In genomic region chr11:70352601-70353000, GRCh38 we compare ENCODE assay signal across 16 cellular contexts. TPM values are rescaled to one million over a fixed set of nuclear protein-coding genes. Genes with fewer than 3 reads are reported as not detected.
DNase-seq lines count a peak whose midpoint lies in the region; ATAC-seq and TF ChIP-seq lines count a peak whose summit lies in the region.
"Had no signal": no experiment of that assay in that cellular context is flagged by ENCODE, and none has a peak within 500 bp of the region (broad histone marks: within the 10 kb centered on the region; RNA-seq: fewer than 3 reads in every experiment).

No MANE protein-coding gene starts in this region.

- no peak overlapping the region for H3K4me3 ChIP-seq in cardiac muscle cell
- H3K4me3 ChIP-seq: BLaER1 had no signal

- peaks cover 60% of the 10 kb centered on the region for H3K36me3 Mint-ChIP-seq in effector memory CD8-positive, alpha-beta T cell (ENCODE audit: insufficient read depth)
- H3K36me3 Mint-ChIP-seq in natural killer cell treated with Interleukin-12 subunit alpha and Interleukin-12 subunit beta and Interleukin-15 and Interleukin-18, amount 100 ng/mL, for 72 hours = peaks cover 31% of the 10 kb centered on the region
- peaks cover 73% of the 10 kb centered on the region for H3K36me3 Mint-ChIP-seq in stimulated activated effector memory CD8-positive, alpha-beta T cell treated with anti-CD3 and anti-CD28 coated beads, Interleukin-12 subunit alpha, Interleukin-12 subunit beta, amount 100 ng/mL, for 72 hours

- no peaks in the 10 kb centered on the region for H3K9me3 ChIP-seq in cardiac muscle cell (ENCODE audit: low read depth)
- H3K9me3 ChIP-seq: BLaER1, Caco-2 had no signal

- no peak for ATAC-seq in Right ventricle myocardium inferior
- peak; percentile 56 for ATAC-seq in effector memory CD8-positive, alpha-beta T cell (replicated peaks)
- ATAC-seq in natural killer cell treated with Interleukin-12 subunit alpha and Interleukin-12 subunit beta and Interleukin-15 and Interleukin-18, amount 100 ng/mL, for 72 hours = peak; percentile 43 to 66
- no peak for ATAC-seq in stimulated activated effector memory CD8-positive, alpha-beta T cell treated with anti-CD3 and anti-CD28 coated beads, Interleukin-12 subunit alpha, Interleukin-12 subunit beta, amount 100 ng/mL, for 72 hours

- peaks cover 4% of the 10 kb centered on the region for H3K4me1 ChIP-seq in cardiac muscle cell (ENCODE audit: low read depth)
- H3K4me1 ChIP-seq: BLaER1, Caco-2 had no signal

- intact Hi-C loops in Right ventricle myocardium inferior (cut with DNase I) = no loop called here

- peak overlapping the region; percentile 12 to 55 for H3K4me3 Mint-ChIP-seq in effector memory CD8-positive, alpha-beta T cell
- peak overlapping the region; percentile 51 for H3K4me3 Mint-ChIP-seq in natural killer cell treated with Interleukin-12 subunit alpha and Interleukin-12 subunit beta and Interleukin-15 and Interleukin-18, amount 100 ng/mL, for 72 hours
- H3K4me3 Mint-ChIP-seq in stimulated activated effector memory CD8-positive, alpha-beta T cell treated with anti-CD3 and anti-CD28 coated beads, Interleukin-12 subunit alpha, Interleukin-12 subunit beta, amount 100 ng/mL, for 72 hours = no peak overlapping the region

- no peaks in the 10 kb centered on the region for H3K27me3 ChIP-seq in cardiac muscle cell
- H3K27me3 ChIP-seq: BLaER1 had no signal

- peak overlapping the region; percentile 63 for H3K27ac ChIP-seq in cardiac muscle cell
- H3K27ac ChIP-seq: 22Rv1, BLaER1 had no signal

- DNase-seq in cardiac muscle cell (ENCODE audit: low read depth in 1 of 2, low spot score in 1 of 2) (no peak), Right ventricle myocardium inferior (ENCODE audit: missing footprints) (no peak), GOT3 (lab: John Stamatoyannopoulos, UW) (no peak), NCI-H524 (lab: John Stamatoyannopoulos, UW) (no peak)
- peak in 1 of 3 experiments; percentile 6 for DNase-seq in effector memory CD8-positive, alpha-beta T cell
- DNase-seq in natural killer cell treated with Interleukin-12 subunit alpha and Interleukin-12 subunit beta and Interleukin-15 and Interleukin-18, amount 100 ng/mL, for 72 hours (ENCODE audit: low spot score) = no peak
- no peak for DNase-seq in stimulated activated effector memory CD8-positive, alpha-beta T cell treated with anti-CD3 and anti-CD28 coated beads, Interleukin-12 subunit alpha, Interleukin-12 subunit beta, amount 100 ng/mL, for 72 hours (ENCODE audit: low spot score in 2 of 2)
- no peak for DNase-seq in activated naive CD4-positive, alpha-beta T cell (lab: John Stamatoyannopoulos, UW)
- DNase-seq: AML-193; Caco-2; CD8-positive, alpha-beta memory T cell; DND-41; GF-D8; HCEC 1CT had no signal

- peaks cover 40% of the 10 kb centered on the region for H3K36me3 ChIP-seq in cardiac muscle cell

- H3K27me3 Mint-ChIP-seq in effector memory CD8-positive, alpha-beta T cell = no peaks in the 10 kb centered on the region
- peaks cover 0 to 2% of the 10 kb centered on the region in 2 donors for H3K27me3 Mint-ChIP-seq in natural killer cell treated with Interleukin-12 subunit alpha and Interleukin-12 subunit beta and Interleukin-15 and Interleukin-18, amount 100 ng/mL, for 72 hours
- H3K27me3 Mint-ChIP-seq: CD8-positive, alpha-beta memory T cell had no signal

- peak overlapping the region; percentile 81 to 86 for H3K27ac Mint-ChIP-seq in effector memory CD8-positive, alpha-beta T cell
- H3K27ac Mint-ChIP-seq in natural killer cell treated with Interleukin-12 subunit alpha and Interleukin-12 subunit beta and Interleukin-15 and Interleukin-18, amount 100 ng/mL, for 72 hours = no peak overlapping the region
- H3K27ac Mint-ChIP-seq in stimulated activated effector memory CD8-positive, alpha-beta T cell treated with anti-CD3 and anti-CD28 coated beads, Interleukin-12 subunit alpha, Interleukin-12 subunit beta, amount 100 ng/mL, for 72 hours = peak overlapping the region; percentile 73

- peaks cover 14 to 30% of the 10 kb centered on the region in 2 donors for H3K4me1 Mint-ChIP-seq in effector memory CD8-positive, alpha-beta T cell (ENCODE audit: low read depth in 2 of 2)
- peaks cover 21 to 30% of the 10 kb centered on the region in 2 donors for H3K4me1 Mint-ChIP-seq in natural killer cell treated with Interleukin-12 subunit alpha and Interleukin-12 subunit beta and Interleukin-15 and Interleukin-18, amount 100 ng/mL, for 72 hours (ENCODE audit: low read depth in 2 of 2)
- peaks cover 8% of the 10 kb centered on the region for H3K4me1 Mint-ChIP-seq in stimulated activated effector memory CD8-positive, alpha-beta T cell treated with anti-CD3 and anti-CD28 coated beads, Interleukin-12 subunit alpha, Interleukin-12 subunit beta, amount 100 ng/mL, for 72 hours

- no peak for TF ChIP-seq CTCF in cardiac muscle cell (IDR thresholded peaks at IDR 0.05; ENCODE audit: low read depth, low read length)

- no peaks in the 10 kb centered on the region for H3K9me3 Mint-ChIP-seq in effector memory CD8-positive, alpha-beta T cell
- H3K9me3 Mint-ChIP-seq in natural killer cell treated with Interleukin-12 subunit alpha and Interleukin-12 subunit beta and Interleukin-15 and Interleukin-18, amount 100 ng/mL, for 72 hours = no peaks in the 10 kb centered on the region
- no peaks in the 10 kb centered on the region for H3K9me3 Mint-ChIP-seq in stimulated activated effector memory CD8-positive, alpha-beta T cell treated with anti-CD3 and anti-CD28 coated beads, Interleukin-12 subunit alpha, Interleukin-12 subunit beta, amount 100 ng/mL, for 72 hours
- H3K9me3 Mint-ChIP-seq: CD8-positive, alpha-beta memory T cell had no signal

RNA-seq across cellular contexts. Expression of gene CTTN, which starts 45.7 kb away (rescaled TPM):
- 167 and 245 TPM in 2 replicates for total RNA-seq in cardiac muscle cell
- 72.5 and 77.9 TPM in 2 replicates for polyA plus RNA-seq in cardiac muscle cell
- 166 TPM for total RNA-seq in Right ventricle myocardium inferior
- 1 to 10 TPM; 1.8 to 2.6 TPM for total RNA-seq in natural killer cell treated with Interleukin-12 subunit alpha and Interleukin-12 subunit beta and Interleukin-15 and Interleukin-18, amount 100 ng/mL, for 72 hours
- polyA plus RNA-seq: CD8-positive, alpha-beta memory T cell had no signal

Comparison
In these comparisons a context has a peak if more than half of its experiments do, and no peak if none do; other contexts are left out.
1. ATAC-seq: peak in effector memory CD8-positive, alpha-beta T cell (single experiment) and natural killer cell treated with Interleukin-12 subunit alpha and Interleukin-12 subunit beta and Interleukin-15 and Interleukin-18, amount 100 ng/mL, for 72 hours (2 of 2); none in Right ventricle myocardium inferior (single experiment) and stimulated activated effector memory CD8-positive, alpha-beta T cell treated with anti-CD3 and anti-CD28 coated beads, Interleukin-12 subunit alpha, Interleukin-12 subunit beta, amount 100 ng/mL, for 72 hours (single experiment).
2. H3K27ac Mint-ChIP-seq: peak in effector memory CD8-positive, alpha-beta T cell (2 of 2) and stimulated activated effector memory CD8-positive, alpha-beta T cell treated with anti-CD3 and anti-CD28 coated beads, Interleukin-12 subunit alpha, Interleukin-12 subunit beta, amount 100 ng/mL, for 72 hours (single experiment); none in natural killer cell treated with Interleukin-12 subunit alpha and Interleukin-12 subunit beta and Interleukin-15 and Interleukin-18, amount 100 ng/mL, for 72 hours (0 of 2).
3. RNA of gene CTTN, which starts 45.7 kb away (total RNA-seq): 167 to 245 TPM in cardiac muscle cell and 166 TPM in Right ventricle myocardium inferior (single experiment); 1.8 to 2.6 TPM in natural killer cell treated with Interleukin-12 subunit alpha and Interleukin-12 subunit beta and Interleukin-15 and Interleukin-18, amount 100 ng/mL, for 72 hours; every median in the first group is over 10 times any median in the second.